ENCODE assay signal across 26 cellular contexts in the genomic region with DNA sequence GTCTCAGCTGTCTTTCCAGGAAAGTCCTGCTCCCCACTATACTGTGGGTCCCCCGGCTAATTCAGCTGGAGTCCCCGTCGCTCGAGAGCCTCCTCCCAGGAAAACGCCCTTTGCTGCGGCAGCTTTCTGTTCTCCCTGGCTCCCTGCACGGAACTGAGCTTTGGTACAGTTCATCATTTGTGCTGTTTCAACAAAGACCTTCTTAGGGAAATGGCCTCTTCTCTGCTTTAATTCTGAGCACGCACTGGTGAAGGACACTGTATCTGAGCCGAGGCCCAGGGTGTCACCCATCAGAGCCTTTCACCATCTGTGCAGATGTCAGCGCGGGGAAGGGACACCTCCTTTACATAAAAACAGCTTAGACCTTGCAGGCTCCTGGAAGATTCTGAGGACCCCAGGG. TPM values are rescaled to one million over a fixed set of nuclear protein-coding genes. Genes with fewer than 3 reads are reported as not detected.
"Had no signal": no experiment of that assay in that cellular context is flagged by ENCODE, and none has a peak within 500 bp of the region (broad histone marks: within the 10 kb centered on the region; RNA-seq: fewer than 3 reads in every experiment).

No MANE protein-coding gene starts in this region.

- ATAC-seq: activated CD4-positive, alpha-beta T cell treated with anti-CD3 and anti-CD28 coated beads for 36 hours; activated T-helper 17 cell treated with anti-CD3 and anti-CD28 coated beads, Interleukin-2, amount 50 U/mL, for 72 hours; Panc1 had no signal

- H3K9me3 ChIP-seq: SK-N-SH had no signal

- H3K4me3 ChIP-seq: cardiac muscle cell, SJCRH30 had no signal

- H3K4me2 ChIP-seq: SK-N-SH had no signal

- H3K27ac ChIP-seq: brain microvascular endothelial cell, cardiac muscle cell, SJCRH30, VCaP had no signal

- H3K9ac ChIP-seq: SK-N-SH had no signal

- H3K36me3 ChIP-seq: brain microvascular endothelial cell, cardiac muscle cell, SJCRH30 had no signal

- H3K4me1 ChIP-seq: SJCRH30 had no signal

- DNase-seq: activated CD4-positive, alpha-beta memory T cell treated with anti-CD3 and anti-CD28 coated beads, Interleukin-2, amount 10 ng/mL, durations not matched to agents 7 days and 5 days; activated CD4-positive, alpha-beta T cell treated with anti-CD3 and anti-CD28 coated beads for 36 hours; activated CD4-positive, alpha-beta T cell treated with anti-CD3 and anti-CD28 coated beads, Interleukin-2, amount 50 U/mL, for 1 hour; activated gamma-delta T cell; activated naive CD4-positive, alpha-beta T cell treated with anti-CD3 and anti-CD28 coated beads for 36 hours; activated T-cell treated with anti-CD3 and anti-CD28 coated beads for 4 hours; activated T-cell treated with anti-CD3 and anti-CD28 coated beads, Interleukin-2, amount 50 U/mL, for 48 hours; brain microvascular endothelial cell; IMR-90; KG1; NCI-H1048; NCI-H1694; NCI-H2029 treated with DMSO at 0.1 percent for 48 hours; NCI-H446; OCI-M1; Right ventricle myocardium superior; RPMI8226; SJCRH30; SK-N-SH; T-helper 1 cell had no signal

- H3K27me3 ChIP-seq: brain microvascular endothelial cell, cardiac muscle cell had no signal

RNA-seq across cellular contexts. Expression of gene PLCH2, which starts 50.2 kb away (rescaled TPM):
- total RNA-seq: LHCN-M2, M059J had no signal
